Comparison of ENCODE assay signal across 9 cellular contexts in the genomic region with DNA sequence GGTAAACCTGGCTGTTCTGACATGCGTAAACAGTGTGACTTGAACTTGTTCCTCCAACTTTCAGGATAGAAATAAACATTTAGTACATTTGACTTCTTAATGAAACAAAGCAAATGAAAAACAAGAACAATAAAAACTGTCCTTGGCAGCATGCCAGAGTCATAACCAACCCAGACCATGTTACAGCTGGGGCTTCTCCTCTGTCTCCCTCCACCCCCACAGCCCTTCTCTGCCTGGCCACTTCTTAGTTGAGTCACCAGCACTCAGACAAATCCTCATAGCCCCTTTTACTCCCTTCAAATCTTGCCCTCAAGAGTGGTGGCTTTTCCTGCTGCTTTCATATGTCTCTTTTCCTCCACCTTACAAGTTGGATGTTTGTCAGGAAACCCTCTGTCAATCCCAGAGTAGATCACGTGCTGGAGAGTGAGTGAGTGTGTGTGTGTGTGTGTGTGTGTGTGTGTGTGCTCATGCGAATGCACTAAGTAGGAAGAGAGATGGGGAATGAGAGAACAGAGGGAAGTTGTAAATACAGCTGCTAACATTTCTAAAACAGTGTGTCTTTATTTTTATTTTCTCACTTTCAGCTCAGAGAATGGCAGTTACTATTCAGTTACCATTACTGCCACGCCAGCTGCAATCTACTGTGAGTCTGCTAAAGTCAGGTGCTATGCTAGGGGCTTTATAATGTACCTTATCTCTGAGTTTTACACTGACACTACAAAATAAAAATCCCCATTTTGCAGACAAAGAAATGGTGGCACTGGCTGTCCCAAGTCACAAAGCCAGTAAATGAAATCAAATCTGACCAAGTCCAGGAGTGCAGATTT. TPM values are rescaled to one million over a fixed set of nuclear protein-coding genes. Genes with fewer than 3 reads are reported as not detected.
DNase-seq lines count a peak whose midpoint lies in the region; ATAC-seq and TF ChIP-seq lines count a peak whose summit lies in the region.
"Had no signal": no experiment of that assay in that cellular context is flagged by ENCODE, and none has a peak within 500 bp of the region (broad histone marks: within the 10 kb centered on the region; RNA-seq: fewer than 3 reads in every experiment).

No MANE protein-coding gene starts in this region.

- H4K20me1 ChIP-seq in smooth muscle cell (ENCODE audit: low read depth), result no peaks in the 10 kb centered on the region

- WGBS in smooth muscle cell (ENCODE audit: low lambda C conversion rate), result 38% methylated on average over 4 of the region's 4 CpGs

- no peaks in the 10 kb centered on the region for H3K9me3 Mint-ChIP-seq in Caco-2 (ENCODE audit: unreplicated experiment)

- peak overlapping the region; percentile 98 for H3K27ac ChIP-seq in smooth muscle cell (ENCODE audit: low read depth)

- POLR2A ChIA-PET in Caco-2 (lab: Charles Lee), result no interaction called here

- H3K4me1 Mint-ChIP-seq in Caco-2 (ENCODE audit: low read depth, unreplicated experiment), result peaks cover 15% of the 10 kb centered on the region

- no peaks in the 10 kb centered on the region for H3K9me3 ChIP-seq in Caco-2
- H3K9me3 ChIP-seq in smooth muscle cell (replicated peaks; ENCODE audit: low read depth), result no peaks in the 10 kb centered on the region

- H3K36me3 Mint-ChIP-seq in Caco-2 (ENCODE audit: insufficient read depth, unreplicated experiment), result peaks cover 39% of the 10 kb centered on the region

- peak; percentile 35 for ATAC-seq in GM19397 (IDR thresholded peaks at IDR 0.05; ENCODE audit: unreplicated experiment)
- peak; percentile 41 for ATAC-seq in HG03521 (IDR thresholded peaks at IDR 0.05; ENCODE audit: unreplicated experiment)

- H3K4me3 Mint-ChIP-seq in Caco-2 (ENCODE audit: unreplicated experiment), result no peak overlapping the region

- peaks cover 43% of the 10 kb centered on the region for H3F3A ChIP-seq in smooth muscle cell (ENCODE audit: low read depth)

- DNase-seq in Caco-2 (no peak), NCI-H82 (lab: John Stamatoyannopoulos, UW) (peak; percentile 87), anterior cingulate cortex (lab: John Stamatoyannopoulos, UW) (peak in 49 of 58 donors; percentile 4 to 83 (median 44)), hippocampal formation (lab: John Stamatoyannopoulos, UW) (peak; percentile 81 to 83), smooth muscle cell (lab: John Stamatoyannopoulos, UW; ENCODE audit: unreplicated experiment) (peak; percentile 18), T-helper 9 cell (no peak)

- peaks cover 6% of the 10 kb centered on the region for H3K36me3 ChIP-seq in Caco-2 (ENCODE audit: control insufficient read depth, insufficient read depth, low read length)
- H3K36me3 ChIP-seq in smooth muscle cell (ENCODE audit: low read depth), result no peaks in the 10 kb centered on the region

- intact Hi-C loops in Caco-2 (cut with micrococcal nuclease; ENCODE audit: unreplicated experiment), result no loop called here

- no peaks in the 10 kb centered on the region for H3K27me3 ChIP-seq in Caco-2 (replicated peaks; ENCODE audit: control insufficient read depth, insufficient read depth, low read length)
- no peaks in the 10 kb centered on the region for H3K27me3 ChIP-seq in smooth muscle cell (ENCODE audit: low read depth)

- TF ChIP-seq CTCF in Caco-2 (IDR thresholded peaks at IDR 0.05; ENCODE audit: insufficient read depth in 1 of 2, low read depth in 1 of 2, low read length in 1 of 2, severe bottlenecking in 1 of 2, unreplicated experiment in 1 of 2) (no peak), smooth muscle cell (IDR thresholded peaks at IDR 0.05; ENCODE audit: borderline replicate concordance, insufficient read depth, poor library complexity, severe bottlenecking) (no peak)

- H3K4me2 ChIP-seq in smooth muscle cell, result peak overlapping the region; percentile 77

- H3K4me3 ChIP-seq in Caco-2 (ENCODE audit: low read depth, low read length) (no peak overlapping the region), smooth muscle cell (peak overlapping the region; percentile 22)

- H3K79me2 ChIP-seq in smooth muscle cell (ENCODE audit: low read depth), result peaks cover 68% of the 10 kb centered on the region

- CTCF ChIA-PET in Caco-2 (lab: Charles Lee), result no interaction called here

- H2AFZ ChIP-seq in smooth muscle cell (ENCODE audit: low read depth), result peak overlapping the region; percentile 0

- peak overlapping the region; percentile 68 for H3K9ac ChIP-seq in smooth muscle cell (ENCODE audit: low read depth)

- no peaks in the 10 kb centered on the region for H3K27me3 Mint-ChIP-seq in Caco-2 (ENCODE audit: insufficient read depth, unreplicated experiment)

- BruUV-seq in Caco-2 (replicated peaks; lab: Mats Ljungman, UMichigan), result no TSS peak

- H3K27ac Mint-ChIP-seq in Caco-2 (ENCODE audit: unreplicated experiment), result peak overlapping the region; percentile 49

- peaks cover 31% of the 10 kb centered on the region for H3K4me1 ChIP-seq in Caco-2
- peaks cover 31% of the 10 kb centered on the region for H3K4me1 ChIP-seq in smooth muscle cell (ENCODE audit: low read depth)

RNA-seq across cellular contexts. Expression of a gene that starts 15.0 kb away (rescaled TPM):
- 148 and 150 TPM in 2 replicates for total RNA-seq in Caco-2 (2022)
- 266 and 270 TPM in 2 replicates for total RNA-seq in smooth muscle cell
- polyA plus RNA-seq in smooth muscle cell, result 160 and 162 TPM in 2 replicates

RNA-seq across cellular contexts. Expression of a gene that starts 50.4 kb away (rescaled TPM):
- total RNA-seq in Caco-2 (2022), result 64.9 and 68.8 TPM in 2 replicates
- total RNA-seq in smooth muscle cell, result 52.6 and 61.7 TPM in 2 replicates
- 36.3 and 38.3 TPM in 2 replicates for polyA plus RNA-seq in smooth muscle cell

RNA-seq across cellular contexts. Expression of a gene that starts 52.9 kb away (rescaled TPM):
- 6.3 and 6.6 TPM in 2 replicates for total RNA-seq in Caco-2 (2022)
- total RNA-seq in smooth muscle cell, result 0.63 and 1.8 TPM in 2 replicates
- polyA plus RNA-seq in smooth muscle cell, result 0.73 and 3.5 TPM in 2 replicates
- total RNA-seq: T-helper 2 cell treated with Interferon-gamma antibody and Interleukin-4, amounts not matched to agents 100 ng/mL and 5 ng/mL, for 36 hours had no signal

Comparison
In these comparisons a context has a peak if more than half of its experiments do, and no peak if none do; other contexts are left out.
1. DNase-seq: peak in NCI-H82 (single experiment), anterior cingulate cortex (49 of 58), hippocampal formation (2 of 2) and smooth muscle cell (single experiment); none in Caco-2 (0 of 2) and T-helper 9 cell (single experiment).